ENCODE assay signal across 9 cellular contexts in genomic region chrX:154596290-154596929, GRCh38. TPM values are rescaled to one million over a fixed set of nuclear protein-coding genes. Genes with fewer than 3 reads are reported as not detected.
DNase-seq lines count a peak whose midpoint lies in the region; ATAC-seq and TF ChIP-seq lines count a peak whose summit lies in the region.
"Had no signal": no experiment of that assay in that cellular context is flagged by ENCODE, and none has a peak within 500 bp of the region (broad histone marks: within the 10 kb centered on the region; RNA-seq: fewer than 3 reads in every experiment).

No MANE protein-coding gene starts in this region.

- CTCF ChIA-PET in Calu3 (lab: Charles Lee), result no interaction called here

- H3K27ac Mint-ChIP-seq in Calu3 (ENCODE audit: unreplicated experiment), result no peak overlapping the region

- H3K9me2 ChIP-seq in hepatocyte (replicated peaks; ENCODE audit: insufficient read depth), result no peaks in the 10 kb centered on the region

- peak; percentile 72 to 82 for ATAC-seq in lower lobe of right lung

- H3K36me3 Mint-ChIP-seq in Calu3 (ENCODE audit: insufficient read depth, unreplicated experiment), result peaks cover 7% of the 10 kb centered on the region

- 14% methylated on average over 3 of the region's 3 CpGs for WGBS in hepatocyte (ENCODE audit: low lambda C conversion rate, missing lambda C conversion rate)

- no TSS peak for BruUV-seq in Calu3 (replicated peaks; lab: Mats Ljungman, UMichigan)

- H2AFZ ChIP-seq in hepatocyte, result no peak overlapping the region

- no peaks in the 10 kb centered on the region for H3K27me3 ChIP-seq in brain microvascular endothelial cell (replicated peaks)
- H3K27me3 ChIP-seq in lower lobe of right lung (ENCODE audit: low read depth), result no peaks in the 10 kb centered on the region
- H3K27me3 ChIP-seq in hepatocyte, result no peaks in the 10 kb centered on the region

- intact Hi-C loops in Calu3 (cut with micrococcal nuclease; ENCODE audit: unreplicated experiment) (no loop called here), lower lobe of right lung (cut with DNase I) (no loop called here)

- no peaks in the 10 kb centered on the region for H4K20me1 ChIP-seq in hepatocyte (ENCODE audit: insufficient read depth, poor library complexity, severe bottlenecking)

- no peaks in the 10 kb centered on the region for H3K79me2 ChIP-seq in hepatocyte

- TF ChIP-seq CTCF in Calu3 (IDR thresholded peaks at IDR 0.05; ENCODE audit: unreplicated experiment), result no peak
- TF ChIP-seq CTCF in brain microvascular endothelial cell (IDR thresholded peaks at IDR 0.05; ENCODE audit: low read depth, low read length, missing control alignments), result no peak
- no peak for TF ChIP-seq CTCF in lower lobe of right lung (IDR thresholded peaks at IDR 0.05)
- TF ChIP-seq CTCF in hepatocyte (IDR thresholded peaks at IDR 0.05; ENCODE audit: poor library complexity), result no peak

- DNase-seq in Calu3 (peak; percentile 54), KBM-7 (peak; percentile 46), brain microvascular endothelial cell (peak; percentile 8), lower lobe of right lung (no peak), hepatocyte (ENCODE audit: low spot score) (no peak), NCI-H345 treated with DMSO at 0.1 percent for 48 hours (lab: John Stamatoyannopoulos, UW; ENCODE audit: unreplicated experiment) (no peak), DMS53 treated with DMSO at 0.1 percent for 48 hours (lab: John Stamatoyannopoulos, UW; ENCODE audit: unreplicated experiment) (no peak)
- DNase-seq in stimulated activated CD4-positive, alpha-beta T cell treated with anti-CD3 and anti-CD28 coated beads, Interleukin-4, amount 100 ng/mL, for 4 hours, result no peak
- DNase-seq: NCI-H69 had no signal

- H3K27ac ChIP-seq in brain microvascular endothelial cell (no peak overlapping the region), lower lobe of right lung (no peak overlapping the region), hepatocyte (no peak overlapping the region)

- peaks cover 9% of the 10 kb centered on the region for H3K4me1 Mint-ChIP-seq in Calu3 (ENCODE audit: low read depth, unreplicated experiment)

- no peak overlapping the region for H3K4me3 ChIP-seq in brain microvascular endothelial cell (ENCODE audit: low read depth, low read length)
- H3K4me3 ChIP-seq in lower lobe of right lung, result no peak overlapping the region
- no peak overlapping the region for H3K4me3 ChIP-seq in hepatocyte

- no peaks in the 10 kb centered on the region for H3K36me3 ChIP-seq in brain microvascular endothelial cell (replicated peaks)
- H3K36me3 ChIP-seq in lower lobe of right lung, result no peaks in the 10 kb centered on the region
- no peaks in the 10 kb centered on the region for H3K36me3 ChIP-seq in hepatocyte (replicated peaks; ENCODE audit: insufficient read depth, low read depth)

- in situ Hi-C loops in KBM-7 (cut with MboI; ENCODE audit: low pct_unique_long_range_greater_than_20kb, low sequenced_read_pairs), result no loop called here
- in situ Hi-C loops in brain microvascular endothelial cell (cut with HindIII; ENCODE audit: low pct_ligation_motif_present, low sequenced_read_pairs), result no loop called here

- H3K9me3 ChIP-seq in lower lobe of right lung, result no peaks in the 10 kb centered on the region
- H3K9me3 ChIP-seq in hepatocyte (ENCODE audit: low read depth), result no peaks in the 10 kb centered on the region

- peaks cover 2% of the 10 kb centered on the region for H3K9me3 Mint-ChIP-seq in Calu3 (ENCODE audit: low read depth, unreplicated experiment)

- no peak overlapping the region for H3K4me2 ChIP-seq in hepatocyte

- no peaks in the 10 kb centered on the region for H3K4me1 ChIP-seq in lower lobe of right lung
- no peaks in the 10 kb centered on the region for H3K4me1 ChIP-seq in hepatocyte (ENCODE audit: insufficient read depth)

- H3K4me3 Mint-ChIP-seq in Calu3 (ENCODE audit: low read depth, unreplicated experiment), result no peak overlapping the region

- peaks cover 47% of the 10 kb centered on the region for H3K27me3 Mint-ChIP-seq in Calu3 (ENCODE audit: unreplicated experiment)

RNA-seq across cellular contexts. Expression of gene CTAG1A, which starts 11.5 kb away (rescaled TPM):
- total RNA-seq in Calu3 (2022) (not detected in 2 replicates), lower lobe of right lung (not detected), hepatocyte (not detected in 2 replicates)
- not detected in 2 replicates for polyA plus RNA-seq in hepatocyte

RNA-seq across cellular contexts. Expression of gene CTAG1B, which starts 22.7 kb away (rescaled TPM):
- total RNA-seq in Calu3 (2022), result not detected in 2 replicates
- not detected for total RNA-seq in lower lobe of right lung
- not detected in 2 replicates for total RNA-seq in hepatocyte
- not detected in 2 replicates for polyA plus RNA-seq in hepatocyte

RNA-seq across cellular contexts. Expression of gene IKBKG, which starts 49.0 kb away (rescaled TPM):
- total RNA-seq in Calu3 (2022), result 39.9 and 46.3 TPM in 2 replicates
- 31.4 TPM for total RNA-seq in lower lobe of right lung
- total RNA-seq in hepatocyte, result 19.7 and 21.4 TPM in 2 replicates
- polyA plus RNA-seq in hepatocyte, result 30.7 and 32.9 TPM in 2 replicates

RNA-seq across cellular contexts. Expression of gene G6PD, which starts 49.8 kb away (rescaled TPM):
- total RNA-seq in Calu3 (2022) (180 and 229 TPM in 2 replicates), lower lobe of right lung (80.2 TPM), hepatocyte (24.8 and 26.2 TPM in 2 replicates)
- 9.8 and 12.8 TPM in 2 replicates for polyA plus RNA-seq in hepatocyte

RNA-seq across cellular contexts. Expression of gene CTAG2, which starts 57.0 kb away (rescaled TPM):
- total RNA-seq in Calu3 (2022) (not detected in 2 replicates), lower lobe of right lung (not detected), hepatocyte (not detected in 2 replicates)
- polyA plus RNA-seq in hepatocyte, result not detected in 2 replicates

Comparison
In these comparisons a context has a peak if more than half of its experiments do, and no peak if none do; other contexts are left out.
1. DNase-seq: peak in Calu3 (single experiment), KBM-7 (single experiment) and brain microvascular endothelial cell (single experiment); none in lower lobe of right lung (single experiment), stimulated activated CD4-positive, alpha-beta T cell treated with anti-CD3 and anti-CD28 coated beads, Interleukin-4, amount 100 ng/mL, for 4 hours (0 of 2), hepatocyte (single experiment), NCI-H345 treated with DMSO at 0.1 percent for 48 hours (single experiment) and DMS53 treated with DMSO at 0.1 percent for 48 hours (single experiment).